Comparison of ENCODE assay signal across 8 cellular contexts in genomic region chr18:75208836-75209128, GRCh38. TPM values are rescaled to one million over a fixed set of nuclear protein-coding genes. Genes with fewer than 3 reads are reported as not detected.
DNase-seq lines count a peak whose midpoint lies in the region; ATAC-seq and TF ChIP-seq lines count a peak whose summit lies in the region.

No MANE protein-coding gene starts in this region.

- H3K27ac ChIP-seq in HCT116 (ENCODE audit: low read depth, low read length) (peak overlapping the region; percentile 96), Panc1 (ENCODE audit: low read length) (no peak overlapping the region; the same call in 1 of the 2 replicates), esophagus (ENCODE audit: low read depth in 2 of 2, low read length in 1 of 2) (peak overlapping the region; percentile 90 to 99), psoas muscle (peak overlapping the region; percentile 99)

- peak; percentile 61 for TF ChIP-seq POLR2A in GM18505 (IDR thresholded peaks at IDR 0.05; ENCODE audit: borderline replicate concordance, extremely low read depth, insufficient read depth, insufficient read length)
- TF ChIP-seq POLR2A in HCT116 (IDR thresholded peaks at IDR 0.05; ENCODE audit: borderline replicate concordance, extremely low read depth, insufficient read depth, insufficient read length): no peak

- POLR2A ChIA-PET in HCT116 (lab: Charles Lee) (interaction anchor here (0.6 kb wide), 2 partner anchors 32 to 1563 kb away, joined by 3 to 5 read pairs; no protein-coding TSS in a partner anchor), Panc1 (lab: Charles Lee) (no interaction called here)

- no peaks in the 10 kb centered on the region for H3K9me2 ChIP-seq in HCT116 (ENCODE audit: insufficient read depth)

- H2AFZ ChIP-seq in HCT116 (ENCODE audit: low read depth, low read length, poor library complexity, severe bottlenecking): no peak overlapping the region

- in situ Hi-C loops in Panc1 (cut with HindIII; ENCODE audit: low pct_unique_long_range_greater_than_20kb, low sequenced_read_pairs): no loop called here

- H3K4me3 ChIP-seq in HCT116 (replicated peaks in 1 of 2; ENCODE audit: low read depth in 1 of 2, low read length in 2 of 2) (peak overlapping the region; percentile 75 to 93), Panc1 (ENCODE audit: low read depth in 2 of 2, low read length in 2 of 2) (peak overlapping the region; percentile 84 to 89), esophagus (ENCODE audit: low read depth in 1 of 2, low read length in 2 of 2) (peak overlapping the region; percentile 82 to 99), psoas muscle (peak overlapping the region; percentile 87)

- H4K20me1 ChIP-seq in HCT116 (ENCODE audit: insufficient read depth): no peaks in the 10 kb centered on the region

- RAD21 ChIA-PET in HCT116 (lab: Charles Lee; ENCODE audit: low non-redundant PET in 1 of 2, low total read pairs in 2 of 2, uncharacterized antibody in 2 of 2, unreplicated experiment in 2 of 2): no interaction called here

- H3K4me1 ChIP-seq in HCT116 (ENCODE audit: control insufficient read depth in 1 of 2, insufficient read depth in 2 of 2, low read length in 2 of 2) (peaks cover 21 to 29% of the 10 kb centered on the region in 2 experiments), Panc1 (ENCODE audit: control insufficient read depth, insufficient read depth, low read length) (peaks cover 53% of the 10 kb centered on the region), esophagus (ENCODE audit: control insufficient read depth in 2 of 2, insufficient read depth in 2 of 2, low read length in 1 of 2) (peaks cover 3 to 13% of the 10 kb centered on the region in 2 donors), psoas muscle (peaks cover 43% of the 10 kb centered on the region)

- no peaks in the 10 kb centered on the region for H3K27me3 ChIP-seq in HCT116 (ENCODE audit: insufficient read depth, low read length)
- no peaks in the 10 kb centered on the region for H3K27me3 ChIP-seq in Panc1 (ENCODE audit: control insufficient read depth, insufficient read depth, low read length)
- H3K27me3 ChIP-seq in esophagus (ENCODE audit: control insufficient read depth in 1 of 2, insufficient read depth in 2 of 2, low read length in 2 of 2): no peaks in the 10 kb centered on the region
- H3K27me3 ChIP-seq in psoas muscle (ENCODE audit: insufficient read depth in 3 of 3, low read length in 2 of 3): no peaks in the 10 kb centered on the region

- CTCF ChIA-PET in HCT116 (lab: Charles Lee): no interaction called here
- CTCF ChIA-PET in Panc1 (lab: Charles Lee): interaction anchor here (0.5 kb wide), 1 partner anchor 246 kb away, joined by 3 read pairs; no protein-coding TSS in a partner anchor

- TF ChIP-seq CTCF in HCT116 (IDR thresholded peaks at IDR 0.05 in 2 of 3, conservative IDR thresholded peaks at IDR 0.05 in 1 of 3; ENCODE audit: borderline replicate concordance in 1 of 3, insufficient read depth in 1 of 3, low read depth in 2 of 3, low read length in 2 of 3) (no peak), Panc1 (IDR thresholded peaks at IDR 0.05) (no peak), psoas muscle (IDR thresholded peaks at IDR 0.05) (no peak)

- H3K79me2 ChIP-seq in HCT116 (ENCODE audit: insufficient read depth, low read length): peaks cover 42% of the 10 kb centered on the region

- TF ChIP-seq RAD21 in HCT116 (IDR thresholded peaks at IDR 0.05; ENCODE audit: low read depth): no peak

- WGBS in esophagus, 2 donors: 0% methylated on average over 29 to 34 of the region's 34 CpGs
- WGBS in psoas muscle, 3 donors: 0% methylated on average over 5 to 34 of the region's 34 CpGs

- BruUV-seq in HCT116 (replicated peaks; lab: Mats Ljungman, UMichigan) (no TSS peak), Panc1 (replicated peaks; lab: Mats Ljungman, UMichigan) (no TSS peak)

- intact Hi-C loops in HCT116 (cut with micrococcal nuclease) (no loop called here), Panc1 (cut with micrococcal nuclease; ENCODE audit: unreplicated experiment) (loop anchor here (2.0 to 5.0 kb wide), 2 partner anchors 311 to 1140 kb away; no protein-coding TSS in a partner anchor), psoas muscle (cut with DNase I) (loop anchor here in 1 of 2 donors (1.0 to 5.0 kb wide), 2 partner anchors 39 to 77 kb away; no protein-coding TSS in a partner anchor)

- no peaks in the 10 kb centered on the region for H3K9me3 ChIP-seq in HCT116 (ENCODE audit: control insufficient read depth in 1 of 2, insufficient read depth in 1 of 2, low read depth in 1 of 2, low read length in 2 of 2)
- H3K9me3 ChIP-seq in Panc1 (ENCODE audit: control insufficient read depth, insufficient read depth, low read depth, low read length): no peaks in the 10 kb centered on the region
- no peaks in the 10 kb centered on the region for H3K9me3 ChIP-seq in esophagus (ENCODE audit: control insufficient read depth in 2 of 2, insufficient read depth in 1 of 2, low read depth in 1 of 2, low read length in 1 of 2)
- H3K9me3 ChIP-seq in psoas muscle: no peaks in the 10 kb centered on the region

- H3K36me3 ChIP-seq in HCT116 (ENCODE audit: control insufficient read depth in 1 of 2, insufficient read depth in 2 of 2, low read length in 2 of 2) (no peaks in the 10 kb centered on the region), Panc1 (ENCODE audit: control insufficient read depth, insufficient read depth, low read length) (no peaks in the 10 kb centered on the region), esophagus (ENCODE audit: control insufficient read depth in 2 of 2, insufficient read depth in 2 of 2, low read length in 1 of 2) (no peaks in the 10 kb centered on the region), psoas muscle (ENCODE audit: insufficient read depth in 1 of 2, low read depth in 1 of 2) (no peaks in the 10 kb centered on the region)

- ATAC-seq in GM18505 (IDR thresholded peaks at IDR 0.05; ENCODE audit: unreplicated experiment) (no peak), HCT116 (no peak), Panc1 (no peak), psoas muscle (no peak)

- H3K4me2 ChIP-seq in HCT116 (ENCODE audit: low read length): peak overlapping the region; percentile 97

- DNase-seq in HCT116 (ENCODE audit: low read depth, low spot score) (no peak), Panc1 (ENCODE audit: low read depth, low spot score) (no peak), psoas muscle (no peak), GM03348 (ENCODE audit: low spot score) (no peak), amniotic stem cell (lab: John Stamatoyannopoulos, UW) (no peak), cerebellar nuclear complex (lab: John Stamatoyannopoulos, UW) (no peak)

- H3K9ac ChIP-seq in HCT116 (ENCODE audit: low read length): peak overlapping the region; percentile 89

TF ChIP-seq in HCT116, 20 proteins besides CTCF, POLR2A, EP300 and RAD21:
- 0 out of 2 replicates have a peak, but pooled peaks have one; percentile 44 for TF ChIP-seq SIN3A (IDR thresholded peaks at IDR 0.05; ENCODE audit: low read depth)
- peak; percentile 38; the same call in 1 of the 2 replicates for TF ChIP-seq ZFX (IDR thresholded peaks at IDR 0.05)
- no peak for TF ChIP-seq MAX (IDR thresholded peaks at IDR 0.05)
- TF ChIP-seq ZNF274 (IDR thresholded peaks at IDR 0.05; ENCODE audit: low read depth, low read length): no peak
- TF ChIP-seq POLR2AphosphoS5 (IDR thresholded peaks at IDR 0.05; ENCODE audit: low read depth, low read length): peak; percentile 65
- TF ChIP-seq EZH2 (IDR thresholded peaks at IDR 0.05): no peak
- TF ChIP-seq REST (IDR thresholded peaks at IDR 0.05; ENCODE audit: low read depth): no peak
- no peak for TF ChIP-seq JUND (IDR thresholded peaks at IDR 0.05)
- peak; percentile 3 for TF ChIP-seq YY1 (IDR thresholded peaks at IDR 0.05; ENCODE audit: extremely low read depth, insufficient replicate concordance, low read depth, low read length)
- TF ChIP-seq EGR1 (IDR thresholded peaks at IDR 0.05; ENCODE audit: low read depth): no peak

RNA-seq across cellular contexts. Expression of gene PTGR3, which starts 0.2 kb away (rescaled TPM):
- total RNA-seq in HCT116 (2021; ENCODE audit: unreplicated experiment) (25.3 TPM), Panc1 (2021; ENCODE audit: unreplicated experiment) (45.0 TPM), psoas muscle (10 to 100 TPM; 29.0 to 66.4 (median 52.8) TPM)
- polyA plus RNA-seq in HCT116 (2012): 19.2 and 22.0 TPM in 2 replicates
- polyA plus RNA-seq in Panc1 (2012; ENCODE audit: insufficient read length): 28.9 TPM
- polyA plus RNA-seq in esophagus (10 to 100 TPM; 10.8 to 14.4 TPM), psoas muscle (10 to 100 TPM; 20.6 to 31.7 (median 23.6) TPM)

RNA-seq across cellular contexts. Expression of gene TSHZ1, which starts 1.8 kb away (rescaled TPM):
- total RNA-seq in HCT116 (2021; ENCODE audit: unreplicated experiment) (5.7 TPM), Panc1 (2021; ENCODE audit: unreplicated experiment) (10.0 TPM), psoas muscle (1 to 10 TPM; 7.8 to 9.9 (median 9.8) TPM)
- polyA plus RNA-seq in HCT116 (2012): 4.2 and 4.6 TPM in 2 replicates
- polyA plus RNA-seq in Panc1 (2012; ENCODE audit: insufficient read length): 13.7 TPM
- polyA plus RNA-seq in esophagus (1 to 10 TPM; 4.7 to 6.7 TPM), psoas muscle (10 to 100 TPM in 1 of 3 donors, 1 to 10 TPM in 2; 2.0 to 10.5 (median 3.2) TPM)
